12 cellular contexts compared by ENCODE assay signal in the genomic region with DNA sequence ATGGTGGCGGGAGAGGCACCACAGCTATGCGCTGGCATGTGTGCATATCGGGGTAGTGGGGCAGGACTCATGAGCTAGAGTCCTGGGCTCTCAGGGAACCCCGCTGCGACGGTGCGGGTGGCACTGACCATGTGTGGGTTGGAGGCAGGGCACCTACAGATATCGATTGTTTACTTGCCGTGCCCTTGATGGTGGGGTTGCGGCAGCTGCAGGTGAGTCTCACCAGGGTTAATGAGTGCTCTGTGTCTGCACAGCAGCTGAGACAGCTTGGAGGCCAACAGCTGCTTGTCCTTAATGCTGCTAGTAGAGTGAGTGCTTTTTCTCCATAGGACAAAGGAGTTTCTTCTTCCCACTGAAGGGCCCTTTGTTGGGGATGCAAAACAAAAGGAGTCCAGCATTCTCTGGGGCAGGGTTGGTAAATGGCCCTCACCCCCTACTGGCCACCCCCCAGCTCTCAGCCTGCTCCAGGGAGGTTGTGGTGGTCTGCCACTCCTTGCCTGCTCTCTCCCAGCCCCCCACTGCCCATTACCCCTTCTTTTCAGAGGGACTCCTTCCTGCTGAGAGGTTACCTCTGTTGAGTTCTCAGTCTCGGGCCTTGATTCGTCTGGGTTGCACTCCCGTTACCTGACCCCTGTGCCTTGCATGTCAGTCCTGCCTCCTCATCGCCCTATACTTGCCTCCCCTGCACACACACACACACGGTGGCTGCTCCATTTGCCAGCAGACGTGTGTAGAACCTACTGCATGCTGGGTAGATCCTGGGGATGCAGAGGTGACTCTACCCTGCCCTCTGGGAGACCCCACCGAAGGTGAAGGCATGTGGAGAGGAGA. TPM values are rescaled to one million over a fixed set of nuclear protein-coding genes. Genes with fewer than 3 reads are reported as not detected.
A peak's percentile ranks its signal among the peaks of the same experiment; 100 is the strongest.
DNase-seq lines count a peak whose midpoint lies in the region; ATAC-seq and TF ChIP-seq lines count a peak whose summit lies in the region.
"Had no signal": no experiment of that assay in that cellular context is flagged by ENCODE, and none has a peak within 500 bp of the region (broad histone marks: within the 10 kb centered on the region; RNA-seq: fewer than 3 reads in every experiment).

No MANE protein-coding gene starts in this region.

- H3K27me3 ChIP-seq in right atrium auricular region = no peaks in the 10 kb centered on the region
- no peaks in the 10 kb centered on the region for H3K27me3 ChIP-seq in right lobe of liver
- no peaks in the 10 kb centered on the region for H3K27me3 ChIP-seq in tibial nerve
- H3K27me3 ChIP-seq in Karpas-422 (ENCODE audit: low read length) = no peaks in the 10 kb centered on the region
- H3K27me3 ChIP-seq: neutrophil had no signal

- no peak overlapping the region for H3K4me3 ChIP-seq in right atrium auricular region
- H3K4me3 ChIP-seq in right lobe of liver = no peak overlapping the region
- H3K4me3 ChIP-seq in tibial nerve = no peak overlapping the region
- H3K4me3 ChIP-seq in Karpas-422 (ENCODE audit: low read length) = no peak overlapping the region
- H3K4me3 ChIP-seq: K562 had no signal

- in situ Hi-C loops in SK-MEL-5 (cut with HindIII; ENCODE audit: low pct_unique_long_range_greater_than_20kb, low sequenced_read_pairs) = no loop called here

- TF ChIP-seq POLR2A in right lobe of liver (IDR thresholded peaks at IDR 0.05) (no peak), tibial nerve (IDR thresholded peaks at IDR 0.05) (no peak)

- TF ChIP-seq EP300 in tibial nerve (IDR thresholded peaks at IDR 0.05) = no peak

- no peaks in the 10 kb centered on the region for H3K36me3 ChIP-seq in right atrium auricular region
- peaks cover 0 to 2% (median 0%) of the 10 kb centered on the region in 4 donors for H3K36me3 ChIP-seq in right lobe of liver
- peaks cover 0 to under 1% (median 0%) of the 10 kb centered on the region in 3 donors for H3K36me3 ChIP-seq in tibial nerve
- H3K36me3 ChIP-seq in Karpas-422 (ENCODE audit: insufficient read depth, low read length) = no peaks in the 10 kb centered on the region

- ATAC-seq in right lobe of liver (peak; percentile 21 to 42 (median 33)), GM18511 (IDR thresholded peaks at IDR 0.05; ENCODE audit: unreplicated experiment) (no peak)

- no peaks in the 10 kb centered on the region for H3K9me2 ChIP-seq in Karpas-422 (replicated peaks; ENCODE audit: insufficient read depth, low read length)

- TF ChIP-seq CTCF in right atrium auricular region (IDR thresholded peaks at IDR 0.05) (no peak), right lobe of liver (IDR thresholded peaks at IDR 0.05) (no peak), tibial nerve (IDR thresholded peaks at IDR 0.05) (peak in 2 of 5 experiments; percentile 7 to 17)

- H3K4me1 ChIP-seq in right atrium auricular region (peaks cover 0 to 5% of the 10 kb centered on the region in 2 donors), right lobe of liver (peaks cover 3 to 37% (median 11%) of the 10 kb centered on the region in 4 donors), tibial nerve (peaks cover 0 to 49% (median 15%) of the 10 kb centered on the region in 4 donors), Karpas-422 (ENCODE audit: low read length) (peaks cover 19% of the 10 kb centered on the region)

- H4K20me1 ChIP-seq in Karpas-422 (ENCODE audit: insufficient read depth, low read depth, low read length) = peaks cover 10% of the 10 kb centered on the region

- 72% methylated on average over 9 of the region's 17 CpGs for WGBS in right lobe of liver (ENCODE audit: insufficient coverage, low coverage, low lambda C conversion rate, missing lambda C conversion rate)
- WGBS in tibial nerve, 2 donors = 61 to 71% methylated on average over 10 to 17 of the region's 17 CpGs

- H2AFZ ChIP-seq in Karpas-422 (ENCODE audit: low read length) = no peak overlapping the region

- H3K79me2 ChIP-seq in Karpas-422 (ENCODE audit: low read length) = no peaks in the 10 kb centered on the region

- intact Hi-C loops in cardiac septum (cut with DNase I) = no loop called here
- intact Hi-C loops in right lobe of liver (cut with DNase I) = no loop called here

- H3K9ac ChIP-seq in Karpas-422 (ENCODE audit: low read length) = no peak overlapping the region

- DNase-seq in right atrium auricular region (ENCODE audit: low spot score) (peak; percentile 36), cardiac septum (ENCODE audit: low spot score) (no peak), SK-MEL-5 (ENCODE audit: low read depth, low spot score) (peak; percentile 53), right lobe of liver (peak in 1 of 3 donors; percentile 42), tibial nerve (ENCODE audit: low spot score in 2 of 2) (no peak), AG08395 (ENCODE audit: low spot score) (no peak), Karpas-422 (no peak)
- DNase-seq: activated CD4-positive, alpha-beta T cell treated with anti-CD3 and anti-CD28 coated beads for 1 hour; effector CD4-positive, alpha-beta T cell had no signal

- no peak overlapping the region for H3K27ac ChIP-seq in right atrium auricular region
- H3K27ac ChIP-seq in right lobe of liver = no peak overlapping the region
- peak overlapping the region; percentile 1 to 82 (median 54) for H3K27ac ChIP-seq in tibial nerve
- no peak overlapping the region for H3K27ac ChIP-seq in Karpas-422 (ENCODE audit: low read length)

- H3K4me2 ChIP-seq in Karpas-422 (ENCODE audit: low read depth, low read length, poor library complexity, severe bottlenecking) = no peak overlapping the region

- H3K9me3 ChIP-seq in right atrium auricular region = no peaks in the 10 kb centered on the region
- H3K9me3 ChIP-seq in right lobe of liver = no peaks in the 10 kb centered on the region
- H3K9me3 ChIP-seq in tibial nerve = no peaks in the 10 kb centered on the region
- H3K9me3 ChIP-seq in Karpas-422 (ENCODE audit: low read length) = no peaks in the 10 kb centered on the region
- H3K9me3 ChIP-seq: neutrophil had no signal

RNA-seq across cellular contexts. Expression of gene TBC1D14, which starts 52.8 kb away (rescaled TPM):
- total RNA-seq in right atrium auricular region (10 to 100 TPM; 33.7 to 34.0 TPM), cardiac septum (30.8 TPM), right lobe of liver (10 to 100 TPM; 14.1 to 34.8 (median 30.6) TPM), tibial nerve (10 to 100 TPM; 46.9 to 65.7 (median 51.3) TPM)
- total RNA-seq in SK-MEL-5 (2014; rRNA removed; shearing (Covaris generic)) = 142 and 153 TPM in 2 replicates
- polyA plus RNA-seq in SK-MEL-5 (2015; cell fraction: cytosol; rRNA removed) = 104 and 137 TPM in 2 replicates
- polyA plus RNA-seq in SK-MEL-5 (2015; cell fraction: nucleus; rRNA removed) = 56.1 and 58.3 TPM in 2 replicates
- total RNA-seq in Karpas-422 (2014; rRNA removed; shearing (Covaris generic); ENCODE audit: low replicate concordance) = 31.7 and 35.2 TPM in 2 replicates

Comparison
In these comparisons a context has a peak if more than half of its experiments do, and no peak if none do; other contexts are left out.
1. DNase-seq: peak in right atrium auricular region (single experiment) and SK-MEL-5 (single experiment); none in cardiac septum (single experiment), tibial nerve (0 of 2), AG08395 (single experiment) and Karpas-422 (single experiment).
2. H3K27ac ChIP-seq: peak in tibial nerve (4 of 4); none in right atrium auricular region (0 of 2), right lobe of liver (0 of 3) and Karpas-422 (single experiment).